Comparison of ENCODE assay signal across 26 cellular contexts in the genomic region with DNA sequence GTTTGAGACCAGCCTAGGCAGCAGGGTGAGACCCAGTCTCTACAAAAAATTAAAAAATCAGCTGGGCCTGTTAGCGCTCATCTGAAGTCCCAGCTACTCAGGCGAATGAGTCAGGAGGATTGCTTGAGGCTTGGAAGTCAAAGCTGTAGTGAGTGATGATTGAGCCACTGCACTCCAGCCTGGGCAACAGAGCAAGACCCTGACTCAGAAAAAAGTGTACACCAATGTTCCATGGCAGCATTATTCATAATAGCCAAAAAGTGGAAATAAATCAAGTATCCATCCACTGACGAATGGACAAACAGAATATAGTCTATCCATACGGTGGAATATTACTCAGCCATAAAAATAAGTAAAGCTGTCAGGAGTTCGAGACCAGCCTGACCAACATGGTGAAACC.
"Had no signal": no experiment of that assay in that cellular context is flagged by ENCODE, and none has a peak within 500 bp of the region (broad histone marks: within the 10 kb centered on the region; RNA-seq: fewer than 3 reads in every experiment).

No MANE protein-coding gene starts in this region.

- H3K27ac ChIP-seq: brain microvascular endothelial cell, esophagus squamous epithelium, foreskin keratinocyte, right atrium auricular region, upper lobe of left lung had no signal

- DNase-seq: activated CD4-positive, alpha-beta T cell treated with anti-CD3 and anti-CD28 coated beads for 48 hours; activated gamma-delta T cell; activated naive CD8-positive, alpha-beta T cell treated with anti-CD3 and anti-CD28 coated beads, Interleukin-2, amount 10 ng/mL, durations not matched to agents 7 days and 5 days; activated T-cell treated with anti-CD3 and anti-CD28 coated beads, Interleukin-2, amount 50 U/mL, for 48 hours; anterior cingulate cortex; brain microvascular endothelial cell; cortex of kidney; effector CD4-positive, alpha-beta T cell; esophagus squamous epithelium; glutamatergic neuron; hypothalamus; kidney; left ventricle myocardium superior; mucosa of descending colon; nephron progenitor cell; small intestine; stimulated activated CD4-positive, alpha-beta T cell treated with anti-CD3 and anti-CD28 coated beads, Interleukin-4, amount 100 ng/mL, for 4 hours; stimulated activated CD8-positive, alpha-beta memory T cell treated with anti-CD3 and anti-CD28 coated beads, Interleukin-4, amount 100 ng/mL, for 48 hours; stimulated activated naive CD4-positive, alpha-beta T cell treated with Interleukin-2 at 50 U/mL for 16 hours; T-helper 2 cell; upper lobe of left lung had no signal

- H3K4me3 ChIP-seq: esophagus squamous epithelium, mucosa of descending colon, right atrium auricular region, upper lobe of left lung had no signal

- H3K4me3 Mint-ChIP-seq: activated naive CD8-positive, alpha-beta T cell treated with anti-CD3 and anti-CD28 coated beads, Interleukin-2, amount 10 ng/mL, durations not matched to agents 7 days and 5 days; memory B cell had no signal

- ATAC-seq: foreskin keratinocyte, left ventricle myocardium superior, mucosa of descending colon had no signal

- H3K27me3 Mint-ChIP-seq: activated naive CD8-positive, alpha-beta T cell treated with anti-CD3 and anti-CD28 coated beads, Interleukin-2, amount 10 ng/mL, durations not matched to agents 7 days and 5 days; central memory CD8-positive, alpha-beta T cell; memory B cell; progenitor cell of endocrine pancreas had no signal

- H3K27ac Mint-ChIP-seq: nephron progenitor cell, progenitor cell of endocrine pancreas had no signal

- H3K36me3 ChIP-seq: right atrium auricular region had no signal

- H3K9me3 ChIP-seq: esophagus squamous epithelium, mucosa of descending colon, right atrium auricular region, upper lobe of left lung had no signal

- H3K9me3 Mint-ChIP-seq: activated naive CD8-positive, alpha-beta T cell treated with anti-CD3 and anti-CD28 coated beads, Interleukin-2, amount 10 ng/mL, durations not matched to agents 7 days and 5 days; central memory CD8-positive, alpha-beta T cell; memory B cell had no signal

- H3K27me3 ChIP-seq: brain microvascular endothelial cell, esophagus squamous epithelium, foreskin keratinocyte, right atrium auricular region, upper lobe of left lung had no signal
